ENCODE assay signal across 22 cellular contexts in genomic region chr5:101091902-101092301, GRCh38.
"Had no signal": no experiment of that assay in that cellular context is flagged by ENCODE, and none has a peak within 500 bp of the region (broad histone marks: within the 10 kb centered on the region; RNA-seq: fewer than 3 reads in every experiment).

No MANE protein-coding gene starts in this region.

- H3K4me3 Mint-ChIP-seq: IgD-negative memory B cell, T-helper 17 cell had no signal

- H3K36me3 Mint-ChIP-seq: IgD-negative memory B cell had no signal

- H3K36me3 ChIP-seq: Peyer's patch had no signal

- H3K4me3 ChIP-seq: K562, PC-9, Peyer's patch had no signal

- ATAC-seq: K562, T-helper 17 cell had no signal

- H3K4me2 ChIP-seq: KMS-11, PC-9 had no signal

- H3K27me3 Mint-ChIP-seq: IgD-negative memory B cell, T-helper 17 cell had no signal

- H3K27ac ChIP-seq: KMS-11, PC-9, Peyer's patch had no signal

- H3K27me3 ChIP-seq: Peyer's patch had no signal

- H3K27ac Mint-ChIP-seq: IgD-negative memory B cell, T-helper 17 cell had no signal

- H3K4me1 ChIP-seq: Peyer's patch had no signal

- H3K9me3 ChIP-seq: Peyer's patch had no signal

- H2AFZ ChIP-seq: PC-9 had no signal

- H3K4me1 Mint-ChIP-seq: IgD-negative memory B cell, T-helper 17 cell had no signal

- H3K9ac ChIP-seq: KMS-11 had no signal

- H3K9me3 Mint-ChIP-seq: IgD-negative memory B cell had no signal

- DNase-seq: MM.1S; NCI-H1092 treated with DMSO at 0.1 percent for 48 hours; NCI-H1436; NCI-H187; NCI-H2029; NCI-H2081 treated with DMSO at 0.1 percent for 48 hours; NCI-H2171; NCI-H446; NCI-H510A; NCI-H524 treated with DMSO at 0.1 percent for 48 hours; NCI-H69; NCI-H774; NK-92 treated with Interleukin-12 subunit alpha and Interleukin-12 subunit beta, amount 100 ng/mL, for 24 hours; Peyer's patch; Right ventricle myocardium superior; RPMI8226; T-helper 1 cell; T-helper 17 cell had no signal
